Comparison of ENCODE assay signal across 27 cellular contexts in the genomic region with DNA sequence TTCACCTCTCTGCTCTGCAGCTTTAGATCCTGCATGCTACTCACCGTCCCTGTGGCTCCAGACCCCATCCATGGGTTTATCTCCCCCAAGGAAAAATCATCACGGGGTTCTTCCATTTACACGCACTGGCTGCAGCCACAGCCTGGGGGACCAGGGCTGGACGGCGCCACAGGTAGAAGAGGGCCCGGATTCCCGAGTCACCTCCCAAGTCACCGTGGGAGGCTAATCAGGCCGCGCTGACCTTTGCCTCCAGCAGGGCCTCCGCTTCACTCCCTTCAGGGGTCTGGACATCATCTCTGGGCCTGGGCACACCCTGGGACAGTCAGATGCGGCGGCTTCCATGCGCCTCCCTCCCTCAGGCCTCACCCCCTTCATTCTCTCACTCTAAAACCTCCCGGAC.
"Had no signal": no experiment of that assay in that cellular context is flagged by ENCODE, and none has a peak within 500 bp of the region (broad histone marks: within the 10 kb centered on the region; RNA-seq: fewer than 3 reads in every experiment).

No MANE protein-coding gene starts in this region.

- DNase-seq: activated CD4-positive, alpha-beta memory T cell treated with anti-CD3 and anti-CD28 coated beads, Interleukin-2, amount 10 ng/mL, durations not matched to agents 7 days and 5 days; activated CD4-positive, alpha-beta T cell treated with anti-CD3 and anti-CD28 coated beads for 1 hour; activated CD4-positive, alpha-beta T cell treated with anti-CD3 and anti-CD28 coated beads, Interleukin-2, amount 10 ng/mL, durations not matched to agents 7 days and 5 days; activated gamma-delta T cell treated with Interleukin-2 at 50 U/mL for 16 hours; activated T-cell treated with anti-CD3 and anti-CD28 coated beads, Interleukin-2, amount 50 U/mL, for 4 hours; amniotic stem cell; esophagus squamous epithelium; islet precursor cell; left ventricle myocardium inferior; mesendoderm; stimulated activated CD4-positive, alpha-beta T cell treated with anti-CD3 and anti-CD28 coated beads, Interleukin-1b, Interleukin-23, amount 100 ng/mL, for 48 hours; stimulated activated CD8-positive, alpha-beta memory T cell treated with anti-CD3 and anti-CD28 coated beads, Interleukin-4, amount 100 ng/mL, for 48 hours; stimulated activated naive CD8-positive, alpha-beta T cell treated with anti-CD3 and anti-CD28 coated beads, Interleukin-15, amount 100 ng/mL, for 72 hours; substantia nigra; T-helper 1 cell; thyroid gland had no signal

- H3K4me3 ChIP-seq: hepatocyte, lung, smooth muscle cell had no signal

- H3K36me3 Mint-ChIP-seq: stimulated activated memory B cell treated with anti-CD40 and anti-IgM and Interleukin-4, amounts not matched to agents 10 μg/mL and 1 μg/mL and 100 μg/mL, for 72 hours had no signal

- H3K9me3 ChIP-seq: esophagus squamous epithelium, left ventricle myocardium inferior, right atrium auricular region, thyroid gland, upper lobe of left lung had no signal

- FAIRE-seq: frontal cortex, TTC549 had no signal

- H3K27ac Mint-ChIP-seq: activated CD4-positive, alpha-beta memory T cell treated with anti-CD3 and anti-CD28 coated beads, Interleukin-2, amount 10 ng/mL, durations not matched to agents 7 days and 5 days; activated CD4-positive, alpha-beta T cell treated with anti-CD3 and anti-CD28 coated beads, Interleukin-2, amount 10 ng/mL, durations not matched to agents 7 days and 5 days had no signal

- H2AFZ ChIP-seq: hepatocyte had no signal

- H3K4me2 ChIP-seq: hepatocyte had no signal

- H3K9me3 Mint-ChIP-seq: activated CD4-positive, alpha-beta memory T cell treated with anti-CD3 and anti-CD28 coated beads, Interleukin-2, amount 10 ng/mL, durations not matched to agents 7 days and 5 days; activated CD4-positive, alpha-beta T cell treated with anti-CD3 and anti-CD28 coated beads, Interleukin-2, amount 10 ng/mL, durations not matched to agents 7 days and 5 days; activated T-cell treated with anti-CD3 and anti-CD28 coated beads, Interleukin-2, amount 50 U/mL, for 4 hours; activated T-helper 17 cell treated with anti-CD3 and anti-CD28 coated beads, Interleukin-2, amount 50 U/mL, for 72 hours; dendritic cell treated with granulocyte-macrophage colony-stimulating factor and Interleukin-4, amounts not matched to agents 40 ng/mL and 50 ng/mL, for 4 days; stimulated activated memory B cell treated with anti-CD40 and anti-IgM and Interleukin-4, amounts not matched to agents 10 μg/mL and 1 μg/mL and 100 μg/mL, for 72 hours; stimulated activated naive CD8-positive, alpha-beta T cell treated with anti-CD3 and anti-CD28 coated beads, Interleukin-15, amount 100 ng/mL, for 72 hours had no signal

- H3K27ac ChIP-seq: epithelial cell of prostate, esophagus squamous epithelium, hepatocyte, left ventricle myocardium inferior, right atrium auricular region, thyroid gland, upper lobe of left lung had no signal

- H3K36me3 ChIP-seq: esophagus squamous epithelium, left ventricle myocardium inferior, right atrium auricular region, thyroid gland, upper lobe of left lung had no signal

- H3K27me3 ChIP-seq: hepatocyte, thyroid gland had no signal

- H3K79me2 ChIP-seq: hepatocyte had no signal
